23 cellular contexts compared by ENCODE assay signal in genomic region chrX:153312842-153313241, GRCh38. TPM values are rescaled to one million over a fixed set of nuclear protein-coding genes. Genes with fewer than 3 reads are reported as not detected.
"Had no signal": no experiment of that assay in that cellular context is flagged by ENCODE, and none has a peak within 500 bp of the region (broad histone marks: within the 10 kb centered on the region; RNA-seq: fewer than 3 reads in every experiment).

No MANE protein-coding gene starts in this region.

- H3K36me3 ChIP-seq: MG63, SJSA1 had no signal

- H3K4me1 ChIP-seq: SJSA1 had no signal

- DNase-seq: Karpas-422, KG1, MG63, NCI-H1092, NCI-H1105 treated with DMSO at 0.1 percent for 48 hours, NCI-H1417 treated with DMSO at 0.1 percent for 48 hours, NCI-H146, NCI-H1694 treated with DMSO at 0.1 percent for 48 hours, NCI-H1930, NCI-H2081, NCI-H2107, NCI-H226, NCI-H446, NCI-H510A, NCI-H524 treated with DMSO at 0.1 percent for 48 hours, NCI-H69, NCI-H774, Right ventricle myocardium superior, RPMI8226, SIG-M5 had no signal

- H3K4me3 ChIP-seq: MG63, SJSA1, SK-N-MC had no signal

- H3K27me3 ChIP-seq: MG63, SJSA1 had no signal

- H3K9me3 ChIP-seq: MG63, SJSA1 had no signal

- H3K27ac ChIP-seq: HL-60, SJSA1, SK-N-MC had no signal

RNA-seq across cellular contexts. Expression of gene PNMA6F, which starts 8.7 kb away (rescaled TPM):
- total RNA-seq: Right ventricle myocardium superior, SJSA1 had no signal
